In the genomic region with DNA sequence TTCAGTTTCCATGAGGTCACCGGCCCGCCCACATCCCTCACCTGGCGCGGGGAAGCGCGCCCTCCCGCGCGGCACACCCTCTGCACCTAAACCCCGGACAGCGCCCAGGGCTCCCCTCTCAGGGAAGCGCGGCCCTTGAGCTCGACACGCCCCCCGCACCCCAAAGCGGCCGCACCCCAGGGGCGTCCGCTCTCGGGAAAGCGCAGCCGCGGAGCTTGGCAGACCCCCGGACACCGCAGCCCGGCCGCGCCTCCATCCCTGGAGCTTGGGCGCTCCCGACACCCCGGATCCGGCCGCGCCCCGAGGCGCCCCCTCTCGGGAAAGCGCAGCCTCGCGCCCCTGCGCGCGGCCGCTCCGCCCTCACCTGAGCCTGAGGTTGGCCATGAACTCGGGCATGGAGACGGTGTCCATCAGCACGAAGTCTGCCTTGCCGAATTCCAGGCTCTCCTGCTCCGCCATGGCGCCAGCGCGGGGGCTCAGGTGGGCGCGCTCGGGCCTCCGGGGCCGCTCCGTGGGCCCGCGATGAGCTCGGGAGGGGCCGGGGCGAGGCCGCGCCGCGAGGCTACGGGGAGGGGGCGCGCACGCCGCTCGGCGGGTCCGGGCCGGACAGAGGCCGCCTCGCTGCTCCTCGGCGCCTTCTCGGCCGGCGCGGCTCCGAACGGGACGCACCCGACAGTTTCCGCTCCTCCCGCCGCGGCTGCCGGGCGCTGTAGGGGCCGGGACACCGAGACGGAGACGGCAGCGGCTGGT, we compare ENCODE assay signal across 9 cellular contexts. TPM values are rescaled to one million over a fixed set of nuclear protein-coding genes. Genes with fewer than 3 reads are reported as not detected.
A peak's percentile ranks its signal among the peaks of the same experiment; 100 is the strongest.
DNase-seq lines count a peak whose midpoint lies in the region; ATAC-seq and TF ChIP-seq lines count a peak whose summit lies in the region.
"Had no signal": no experiment of that assay in that cellular context is flagged by ENCODE, and none has a peak within 500 bp of the region (broad histone marks: within the 10 kb centered on the region; RNA-seq: fewer than 3 reads in every experiment).

A gene (minus strand): TSS at position 711 of the 750 bp plus-strand sequence. CDS start 252 bp downstream, at position 459.

- H3K27ac ChIP-seq in foreskin keratinocyte (peak within 1 kb of the TSS; percentile 79), substantia nigra (ENCODE audit: low read depth, low read length, poor library complexity, severe bottlenecking) (peak within 1 kb of the TSS; percentile 85)

- ATAC-seq in HG03045 (IDR thresholded peaks at IDR 0.05; ENCODE audit: unreplicated experiment) (peak; percentile 65), foreskin keratinocyte (peak; percentile 78)

- H3K4me1 ChIP-seq in foreskin keratinocyte: peaks cover 30% of the 10 kb centered on the region

- H3K27me3 ChIP-seq in foreskin keratinocyte: no peaks in the 10 kb centered on the region

- peak within 1 kb of the TSS; percentile 92 for H3K4me3 Mint-ChIP-seq in activated T-helper 1 cell treated with anti-CD3 and anti-CD28 coated beads, Interleukin-12 subunit alpha, Interleukin-12 subunit beta, Interleukin-2, Interleukin-4 antibody, amounts not matched to agents 30 ng/mL and 10 ng/mL and 1 ng/mL, durations not matched to agents 14 hours and 24 hours and 36 hours

- intact Hi-C loops in activated T-helper 1 cell treated with anti-CD3 and anti-CD28 coated beads, Interleukin-12 subunit alpha, Interleukin-12 subunit beta, Interleukin-2, Interleukin-4 antibody, amounts not matched to agents 30 ng/mL and 10 ng/mL and 1 ng/mL, durations not matched to agents 14 hours and 24 hours and 36 hours (cut with micrococcal nuclease): loop anchor here (1.0 to 10.0 kb wide), 7 partner anchors 34 to 526 kb away; a partner anchor contains a TSS

- peak; percentile 14 to 52 for DNase-seq in NCI-H2081 (lab: John Stamatoyannopoulos, UW)
- no peak for DNase-seq in NCI-H2081 treated with DMSO at 0.1 percent for 48 hours (lab: John Stamatoyannopoulos, UW)
- peak; percentile 78 for DNase-seq in NCI-H774 (lab: John Stamatoyannopoulos, UW)
- DNase-seq in activated T-helper 1 cell treated with anti-CD3 and anti-CD28 coated beads, Interleukin-12 subunit alpha, Interleukin-12 subunit beta, Interleukin-2, Interleukin-4 antibody, amounts not matched to agents 30 ng/mL and 10 ng/mL and 1 ng/mL, durations not matched to agents 14 hours and 24 hours and 36 hours (ENCODE audit: low spot score): peak; percentile 41
- peak; percentile 63 to 79 for DNase-seq in foreskin keratinocyte
- peak in 32 of 56 donors; percentile 12 to 73 (median 57) for DNase-seq in nucleus accumbens (lab: John Stamatoyannopoulos, UW)
- peak in 28 of 49 donors; percentile 7 to 73 (median 44) for DNase-seq in substantia nigra (lab: John Stamatoyannopoulos, UW)
- DNase-seq: DND-41 had no signal

- H3K4me1 Mint-ChIP-seq in activated T-helper 1 cell treated with anti-CD3 and anti-CD28 coated beads, Interleukin-12 subunit alpha, Interleukin-12 subunit beta, Interleukin-2, Interleukin-4 antibody, amounts not matched to agents 30 ng/mL and 10 ng/mL and 1 ng/mL, durations not matched to agents 14 hours and 24 hours and 36 hours (ENCODE audit: low read depth): peaks cover 15% of the 10 kb centered on the region

- H3K27me3 Mint-ChIP-seq in activated T-helper 1 cell treated with anti-CD3 and anti-CD28 coated beads, Interleukin-12 subunit alpha, Interleukin-12 subunit beta, Interleukin-2, Interleukin-4 antibody, amounts not matched to agents 30 ng/mL and 10 ng/mL and 1 ng/mL, durations not matched to agents 14 hours and 24 hours and 36 hours (ENCODE audit: insufficient read depth): peaks cover 18% of the 10 kb centered on the region

- H3K36me3 Mint-ChIP-seq in activated T-helper 1 cell treated with anti-CD3 and anti-CD28 coated beads, Interleukin-12 subunit alpha, Interleukin-12 subunit beta, Interleukin-2, Interleukin-4 antibody, amounts not matched to agents 30 ng/mL and 10 ng/mL and 1 ng/mL, durations not matched to agents 14 hours and 24 hours and 36 hours (ENCODE audit: low read depth): no peaks in the 10 kb centered on the region

- TF ChIP-seq CTCF in foreskin keratinocyte (conservative IDR thresholded peaks at IDR 0.05): peak; percentile 66

- H3K9me3 Mint-ChIP-seq in activated T-helper 1 cell treated with anti-CD3 and anti-CD28 coated beads, Interleukin-12 subunit alpha, Interleukin-12 subunit beta, Interleukin-2, Interleukin-4 antibody, amounts not matched to agents 30 ng/mL and 10 ng/mL and 1 ng/mL, durations not matched to agents 14 hours and 24 hours and 36 hours: no peaks in the 10 kb centered on the region

- peak within 1 kb of the TSS; percentile 75 for H3K27ac Mint-ChIP-seq in activated T-helper 1 cell treated with anti-CD3 and anti-CD28 coated beads, Interleukin-12 subunit alpha, Interleukin-12 subunit beta, Interleukin-2, Interleukin-4 antibody, amounts not matched to agents 30 ng/mL and 10 ng/mL and 1 ng/mL, durations not matched to agents 14 hours and 24 hours and 36 hours

RNA-seq across cellular contexts. Expression of the gene that starts here (rescaled TPM):
- total RNA-seq in activated T-helper 1 cell treated with anti-CD3 and anti-CD28 coated beads, Interleukin-12 subunit alpha, Interleukin-12 subunit beta, Interleukin-2, Interleukin-4 antibody, amounts not matched to agents 30 ng/mL and 10 ng/mL and 1 ng/mL, durations not matched to agents 14 hours and 24 hours and 36 hours: 12.1 and 13.2 TPM in 2 replicates
- 61.6 and 62.2 TPM in 2 replicates for total RNA-seq in foreskin keratinocyte
- 24.3 and 29.5 TPM in 2 replicates for polyA plus RNA-seq in foreskin keratinocyte
